In the genomic region with DNA sequence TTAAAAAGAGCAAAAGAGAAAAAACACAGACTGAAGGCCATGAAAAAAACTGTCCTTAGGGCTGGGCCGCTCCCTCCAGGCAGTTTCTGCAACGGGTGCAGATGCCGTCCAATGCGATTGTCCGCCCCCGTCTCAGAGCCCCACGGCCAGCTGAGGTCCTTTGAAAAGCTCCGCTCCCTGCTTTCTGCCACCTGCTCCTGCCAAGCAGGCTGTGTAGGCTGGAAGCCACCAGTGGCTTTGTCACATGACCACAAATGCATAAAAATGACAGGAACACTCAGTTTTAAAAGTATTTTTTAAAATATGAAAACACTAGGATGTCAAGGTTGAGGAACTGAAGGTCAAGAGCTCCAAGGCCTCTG, we compare ENCODE assay signal across 9 cellular contexts.
DNase-seq lines count a peak whose midpoint lies in the region; ATAC-seq, FAIRE-seq and TF ChIP-seq lines count a peak whose summit lies in the region.
"Had no signal": no experiment of that assay in that cellular context is flagged by ENCODE, and none has a peak within 500 bp of the region (broad histone marks: within the 10 kb centered on the region; RNA-seq: fewer than 3 reads in every experiment).

No MANE protein-coding gene starts in this region.

- no peak for FAIRE-seq in A549 (lab: Jason Lieb, UNC)
- FAIRE-seq: islet of Langerhans had no signal

- CTCF ChIA-PET in A549 (lab: Yijun Ruan, JAX): interaction anchor here (0.6 to 3.8 kb wide), 6 partner anchors 11 to 106 kb away, joined by 3 to 15 read pairs (median 5); no protein-coding TSS in a partner anchor

- H3K27ac ChIP-seq in A549: peak overlapping the region; percentile 92 to 95

- H3K4me2 ChIP-seq in A549: peak overlapping the region; percentile 93

- 90% methylated on average over 8 of the region's 8 CpGs for WGBS in A549 (ENCODE audit: missing lambda C conversion rate)

- H3K9me3 ChIP-seq in A549: no peaks in the 10 kb centered on the region

- no peak for TF ChIP-seq EP300 in A549 (IDR thresholded peaks at IDR 0.05)

- peaks cover 48% of the 10 kb centered on the region for H3K4me1 ChIP-seq in A549

- TF ChIP-seq POLR2A in A549 (IDR thresholded peaks at IDR 0.05; ENCODE audit: low read length): no peak

- H3K4me3 ChIP-seq in A549: no peak overlapping the region

- POLR2A ChIA-PET in A549 (lab: Yijun Ruan, JAX): no interaction called here

- DNase-seq in A549 (ENCODE audit: low read depth in 1 of 2, low spot score in 1 of 2) (no peak), NCI-H1092 (lab: John Stamatoyannopoulos, UW) (peak; percentile 58), cerebellum (ENCODE audit: low spot score) (peak; percentile 46), myocyte (ENCODE audit: low read depth) (peak; percentile 98), H4 (ENCODE audit: low spot score) (no peak), AG08396 (ENCODE audit: low spot score) (no peak)

- TF ChIP-seq CTCF in A549 (IDR thresholded peaks at IDR 0.05): no peak

- no peak for TF ChIP-seq RAD21 in A549 (conservative IDR thresholded peaks at IDR 0.05 in 1 of 2, IDR thresholded peaks at IDR 0.05 in 1 of 2)

- no peak for ATAC-seq in A549
- ATAC-seq in HG03354 (IDR thresholded peaks at IDR 0.05; ENCODE audit: poor library complexity, severe bottlenecking, unreplicated experiment): no peak
- no peak for ATAC-seq in HG02678 (IDR thresholded peaks at IDR 0.05; ENCODE audit: unreplicated experiment)

TF ChIP-seq in A549, 52 proteins besides CTCF, POLR2A, EP300 and RAD21:
- TF ChIP-seq, protein P1, sequence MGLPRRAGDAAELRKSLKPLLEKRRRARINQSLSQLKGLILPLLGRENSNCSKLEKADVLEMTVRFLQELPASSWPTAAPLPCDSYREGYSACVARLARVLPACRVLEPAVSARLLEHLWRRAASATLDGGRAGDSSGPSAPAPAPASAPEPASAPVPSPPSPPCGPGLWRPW (IDR thresholded peaks at IDR 0.05): no peak
- TF ChIP-seq PBX3 (IDR thresholded peaks at IDR 0.05) (no peak), CHD2 (IDR thresholded peaks at IDR 0.05; ENCODE audit: low read length, partially characterized antibody) (no peak), FOSB (CRISPR knock-in tag; IDR thresholded peaks at IDR 0.05) (no peak), KDM5A (IDR thresholded peaks at IDR 0.05) (no peak), BHLHE40 (IDR thresholded peaks at IDR 0.05; ENCODE audit: low read depth, low read length) (no peak), EHMT2 (IDR thresholded peaks at IDR 0.05; ENCODE audit: low read depth) (no peak), JUN (IDR thresholded peaks at IDR 0.05) (no peak), SMC3 (IDR thresholded peaks at IDR 0.05) (no peak), POLR2AphosphoS2 (conservative IDR thresholded peaks at IDR 0.05; ENCODE audit: low read length) (no peak), MAFK (IDR thresholded peaks at IDR 0.05; ENCODE audit: partially characterized antibody) (no peak), TFCP2L1 (CRISPR knock-in tag; IDR thresholded peaks at IDR 0.05) (no peak), EHF (CRISPR knock-in tag; IDR thresholded peaks at IDR 0.05) (no peak), RCOR1 (IDR thresholded peaks at IDR 0.05; ENCODE audit: low read depth, low read length) (no peak), MAX (IDR thresholded peaks at IDR 0.05) (no peak), NR3C1 (IDR thresholded peaks at IDR 0.05) (no peak)
- TF ChIP-seq, protein P2, sequence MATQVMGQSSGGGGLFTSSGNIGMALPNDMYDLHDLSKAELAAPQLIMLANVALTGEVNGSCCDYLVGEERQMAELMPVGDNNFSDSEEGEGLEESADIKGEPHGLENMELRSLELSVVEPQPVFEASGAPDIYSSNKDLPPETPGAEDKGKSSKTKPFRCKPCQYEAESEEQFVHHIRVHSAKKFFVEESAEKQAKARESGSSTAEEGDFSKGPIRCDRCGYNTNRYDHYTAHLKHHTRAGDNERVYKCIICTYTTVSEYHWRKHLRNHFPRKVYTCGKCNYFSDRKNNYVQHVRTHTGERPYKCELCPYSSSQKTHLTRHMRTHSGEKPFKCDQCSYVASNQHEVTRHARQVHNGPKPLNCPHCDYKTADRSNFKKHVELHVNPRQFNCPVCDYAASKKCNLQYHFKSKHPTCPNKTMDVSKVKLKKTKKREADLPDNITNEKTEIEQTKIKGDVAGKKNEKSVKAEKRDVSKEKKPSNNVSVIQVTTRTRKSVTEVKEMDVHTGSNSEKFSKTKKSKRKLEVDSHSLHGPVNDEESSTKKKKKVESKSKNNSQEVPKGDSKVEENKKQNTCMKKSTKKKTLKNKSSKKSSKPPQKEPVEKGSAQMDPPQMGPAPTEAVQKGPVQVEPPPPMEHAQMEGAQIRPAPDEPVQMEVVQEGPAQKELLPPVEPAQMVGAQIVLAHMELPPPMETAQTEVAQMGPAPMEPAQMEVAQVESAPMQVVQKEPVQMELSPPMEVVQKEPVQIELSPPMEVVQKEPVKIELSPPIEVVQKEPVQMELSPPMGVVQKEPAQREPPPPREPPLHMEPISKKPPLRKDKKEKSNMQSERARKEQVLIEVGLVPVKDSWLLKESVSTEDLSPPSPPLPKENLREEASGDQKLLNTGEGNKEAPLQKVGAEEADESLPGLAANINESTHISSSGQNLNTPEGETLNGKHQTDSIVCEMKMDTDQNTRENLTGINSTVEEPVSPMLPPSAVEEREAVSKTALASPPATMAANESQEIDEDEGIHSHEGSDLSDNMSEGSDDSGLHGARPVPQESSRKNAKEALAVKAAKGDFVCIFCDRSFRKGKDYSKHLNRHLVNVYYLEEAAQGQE (IDR thresholded peaks at IDR 0.05): no peak
TF ChIP-seq in A549: peak in this region for 0.

Comparison
In these comparisons a context has a peak if more than half of its experiments do, and no peak if none do; other contexts are left out.
1. DNase-seq: peak in NCI-H1092 (single experiment), cerebellum (single experiment) and myocyte (single experiment); none in A549 (0 of 2), H4 (single experiment) and AG08396 (single experiment).